In the genomic region with DNA sequence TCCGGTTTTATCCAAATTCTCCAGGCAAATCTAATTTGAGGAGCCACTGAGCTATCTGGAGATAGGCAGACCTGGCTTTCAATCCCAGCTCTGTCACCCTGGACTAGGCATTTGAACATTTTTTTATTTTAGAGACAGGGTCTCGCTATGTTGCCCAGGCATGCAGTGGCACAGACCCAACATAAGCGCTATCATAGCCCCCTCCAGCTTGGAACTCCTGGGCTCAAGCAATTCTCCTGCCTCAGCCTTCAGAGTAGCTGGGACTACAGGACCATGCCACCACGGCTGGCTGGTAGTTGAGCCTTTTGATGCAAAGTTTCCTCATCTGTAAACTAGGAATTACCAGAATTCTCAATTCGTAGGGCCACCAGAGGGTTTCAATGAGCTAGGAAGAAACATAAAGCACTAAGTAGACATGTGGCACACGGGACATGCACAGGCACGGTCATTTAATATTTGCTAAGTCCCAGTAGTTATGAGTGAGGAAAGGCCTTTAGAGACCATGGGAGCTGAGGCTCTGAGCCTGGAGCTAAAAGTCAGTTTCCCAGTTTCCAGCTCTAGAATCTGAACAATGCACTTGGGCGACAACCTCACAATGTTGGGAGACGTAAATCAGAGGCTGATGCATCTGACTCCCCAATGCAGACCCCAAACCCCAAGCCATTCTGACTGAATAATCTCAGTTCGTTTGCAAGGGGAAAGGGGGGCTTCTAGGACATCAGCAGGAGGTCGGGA, we compare ENCODE assay signal across 2 cellular contexts.
TF ChIP-seq lines count a peak whose summit lies in the region.

No MANE protein-coding gene starts in this region.

TF ChIP-seq in GM12878, 131 proteins besides CTCF, POLR2A, EP300 and RAD21:
- TF ChIP-seq NFIC (IDR thresholded peaks at IDR 0.05; ENCODE audit: low read depth, low read length) (no peak), ETV6 (conservative IDR thresholded peaks at IDR 0.05 in 1 of 2, IDR thresholded peaks at IDR 0.05 in 1 of 2; ENCODE audit: borderline replicate concordance in 1 of 2, low read depth in 1 of 2) (no peak), SUPT20H (IDR thresholded peaks at IDR 0.05; ENCODE audit: borderline replicate concordance, control insufficient read depth, low read depth, low read length) (no peak), MXI1 (IDR thresholded peaks at IDR 0.05; ENCODE audit: low read depth, low read length) (no peak), BMI1 (IDR thresholded peaks at IDR 0.05; ENCODE audit: borderline replicate concordance) (no peak), TCF7 (IDR thresholded peaks at IDR 0.05; ENCODE audit: borderline replicate concordance) (no peak), MEF2A (IDR thresholded peaks at IDR 0.05; ENCODE audit: insufficient read depth, low read depth, low read length) (no peak), SREBF2 (IDR thresholded peaks at IDR 0.05; ENCODE audit: low read length) (no peak), ZNF622 (IDR thresholded peaks at IDR 0.05) (no peak), SMC3 (IDR thresholded peaks at IDR 0.05; ENCODE audit: borderline replicate concordance, low read length) (no peak), EED (IDR thresholded peaks at IDR 0.05; ENCODE audit: low read depth) (no peak), SMAD5 (IDR thresholded peaks at IDR 0.05; ENCODE audit: low read depth) (no peak), ZSCAN29 (IDR thresholded peaks at IDR 0.05) (no peak), MYB (IDR thresholded peaks at IDR 0.05; ENCODE audit: borderline replicate concordance, low read depth, low read length) (no peak), RFX5 (IDR thresholded peaks at IDR 0.05; ENCODE audit: low read depth, low read length) (no peak), TCF12 (IDR thresholded peaks at IDR 0.05; ENCODE audit: low read depth, low read length) (no peak)
- TF ChIP-seq, protein P1, sequence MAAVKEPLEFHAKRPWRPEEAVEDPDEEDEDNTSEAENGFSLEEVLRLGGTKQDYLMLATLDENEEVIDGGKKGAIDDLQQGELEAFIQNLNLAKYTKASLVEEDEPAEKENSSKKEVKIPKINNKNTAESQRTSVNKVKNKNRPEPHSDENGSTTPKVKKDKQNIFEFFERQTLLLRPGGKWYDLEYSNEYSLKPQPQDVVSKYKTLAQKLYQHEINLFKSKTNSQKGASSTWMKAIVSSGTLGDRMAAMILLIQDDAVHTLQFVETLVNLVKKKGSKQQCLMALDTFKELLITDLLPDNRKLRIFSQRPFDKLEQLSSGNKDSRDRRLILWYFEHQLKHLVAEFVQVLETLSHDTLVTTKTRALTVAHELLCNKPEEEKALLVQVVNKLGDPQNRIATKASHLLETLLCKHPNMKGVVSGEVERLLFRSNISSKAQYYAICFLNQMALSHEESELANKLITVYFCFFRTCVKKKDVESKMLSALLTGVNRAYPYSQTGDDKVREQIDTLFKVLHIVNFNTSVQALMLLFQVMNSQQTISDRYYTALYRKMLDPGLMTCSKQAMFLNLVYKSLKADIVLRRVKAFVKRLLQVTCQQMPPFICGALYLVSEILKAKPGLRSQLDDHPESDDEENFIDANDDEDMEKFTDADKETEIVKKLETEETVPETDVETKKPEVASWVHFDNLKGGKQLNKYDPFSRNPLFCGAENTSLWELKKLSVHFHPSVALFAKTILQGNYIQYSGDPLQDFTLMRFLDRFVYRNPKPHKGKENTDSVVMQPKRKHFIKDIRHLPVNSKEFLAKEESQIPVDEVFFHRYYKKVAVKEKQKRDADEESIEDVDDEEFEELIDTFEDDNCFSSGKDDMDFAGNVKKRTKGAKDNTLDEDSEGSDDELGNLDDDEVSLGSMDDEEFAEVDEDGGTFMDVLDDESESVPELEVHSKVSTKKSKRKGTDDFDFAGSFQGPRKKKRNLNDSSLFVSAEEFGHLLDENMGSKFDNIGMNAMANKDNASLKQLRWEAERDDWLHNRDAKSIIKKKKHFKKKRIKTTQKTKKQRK (IDR thresholded peaks at IDR 0.05; ENCODE audit: low read depth, low read length): no peak
- TF ChIP-seq, protein P2, sequence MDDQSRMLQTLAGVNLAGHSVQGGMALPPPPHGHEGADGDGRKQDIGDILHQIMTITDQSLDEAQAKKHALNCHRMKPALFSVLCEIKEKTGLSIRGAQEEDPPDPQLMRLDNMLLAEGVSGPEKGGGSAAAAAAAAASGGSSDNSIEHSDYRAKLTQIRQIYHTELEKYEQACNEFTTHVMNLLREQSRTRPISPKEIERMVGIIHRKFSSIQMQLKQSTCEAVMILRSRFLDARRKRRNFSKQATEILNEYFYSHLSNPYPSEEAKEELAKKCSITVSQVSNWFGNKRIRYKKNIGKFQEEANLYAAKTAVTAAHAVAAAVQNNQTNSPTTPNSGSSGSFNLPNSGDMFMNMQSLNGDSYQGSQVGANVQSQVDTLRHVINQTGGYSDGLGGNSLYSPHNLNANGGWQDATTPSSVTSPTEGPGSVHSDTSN (IDR thresholded peaks at IDR 0.05; ENCODE audit: insufficient replicate concordance, low read depth, low read length): no peak
- TF ChIP-seq, protein P3, sequence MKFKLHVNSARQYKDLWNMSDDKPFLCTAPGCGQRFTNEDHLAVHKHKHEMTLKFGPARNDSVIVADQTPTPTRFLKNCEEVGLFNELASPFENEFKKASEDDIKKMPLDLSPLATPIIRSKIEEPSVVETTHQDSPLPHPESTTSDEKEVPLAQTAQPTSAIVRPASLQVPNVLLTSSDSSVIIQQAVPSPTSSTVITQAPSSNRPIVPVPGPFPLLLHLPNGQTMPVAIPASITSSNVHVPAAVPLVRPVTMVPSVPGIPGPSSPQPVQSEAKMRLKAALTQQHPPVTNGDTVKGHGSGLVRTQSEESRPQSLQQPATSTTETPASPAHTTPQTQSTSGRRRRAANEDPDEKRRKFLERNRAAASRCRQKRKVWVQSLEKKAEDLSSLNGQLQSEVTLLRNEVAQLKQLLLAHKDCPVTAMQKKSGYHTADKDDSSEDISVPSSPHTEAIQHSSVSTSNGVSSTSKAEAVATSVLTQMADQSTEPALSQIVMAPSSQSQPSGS (IDR thresholded peaks at IDR 0.05; ENCODE audit: low read length): no peak
- TF ChIP-seq, protein P4, sequence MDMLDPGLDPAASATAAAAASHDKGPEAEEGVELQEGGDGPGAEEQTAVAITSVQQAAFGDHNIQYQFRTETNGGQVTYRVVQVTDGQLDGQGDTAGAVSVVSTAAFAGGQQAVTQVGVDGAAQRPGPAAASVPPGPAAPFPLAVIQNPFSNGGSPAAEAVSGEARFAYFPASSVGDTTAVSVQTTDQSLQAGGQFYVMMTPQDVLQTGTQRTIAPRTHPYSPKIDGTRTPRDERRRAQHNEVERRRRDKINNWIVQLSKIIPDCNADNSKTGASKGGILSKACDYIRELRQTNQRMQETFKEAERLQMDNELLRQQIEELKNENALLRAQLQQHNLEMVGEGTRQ (IDR thresholded peaks at IDR 0.05; ENCODE audit: borderline replicate concordance, low read depth, low read length): no peak

TF ChIP-seq in liver, 16 proteins besides CTCF, POLR2A, EP300 and RAD21:
- TF ChIP-seq HNF4A (conservative IDR thresholded peaks at IDR 0.05) (no peak), RXRA (IDR thresholded peaks at IDR 0.05) (no peak), JUND (IDR thresholded peaks at IDR 0.05) (no peak), EGR1 (IDR thresholded peaks at IDR 0.05; ENCODE audit: low read depth in 2 of 2) (no peak), NR2F2 (IDR thresholded peaks at IDR 0.05) (no peak), TAF1 (conservative IDR thresholded peaks at IDR 0.05) (no peak), SP1 (IDR thresholded peaks at IDR 0.05) (no peak), HNF4G (IDR thresholded peaks at IDR 0.05) (no peak), FOXA1 (IDR thresholded peaks at IDR 0.05) (no peak), FOXA2 (IDR thresholded peaks at IDR 0.05) (no peak), YY1 (IDR thresholded peaks at IDR 0.05) (no peak), GABPA (IDR thresholded peaks at IDR 0.05 in 1 of 2, conservative IDR thresholded peaks at IDR 0.05 in 1 of 2) (no peak)
- TF ChIP-seq, protein P5, sequence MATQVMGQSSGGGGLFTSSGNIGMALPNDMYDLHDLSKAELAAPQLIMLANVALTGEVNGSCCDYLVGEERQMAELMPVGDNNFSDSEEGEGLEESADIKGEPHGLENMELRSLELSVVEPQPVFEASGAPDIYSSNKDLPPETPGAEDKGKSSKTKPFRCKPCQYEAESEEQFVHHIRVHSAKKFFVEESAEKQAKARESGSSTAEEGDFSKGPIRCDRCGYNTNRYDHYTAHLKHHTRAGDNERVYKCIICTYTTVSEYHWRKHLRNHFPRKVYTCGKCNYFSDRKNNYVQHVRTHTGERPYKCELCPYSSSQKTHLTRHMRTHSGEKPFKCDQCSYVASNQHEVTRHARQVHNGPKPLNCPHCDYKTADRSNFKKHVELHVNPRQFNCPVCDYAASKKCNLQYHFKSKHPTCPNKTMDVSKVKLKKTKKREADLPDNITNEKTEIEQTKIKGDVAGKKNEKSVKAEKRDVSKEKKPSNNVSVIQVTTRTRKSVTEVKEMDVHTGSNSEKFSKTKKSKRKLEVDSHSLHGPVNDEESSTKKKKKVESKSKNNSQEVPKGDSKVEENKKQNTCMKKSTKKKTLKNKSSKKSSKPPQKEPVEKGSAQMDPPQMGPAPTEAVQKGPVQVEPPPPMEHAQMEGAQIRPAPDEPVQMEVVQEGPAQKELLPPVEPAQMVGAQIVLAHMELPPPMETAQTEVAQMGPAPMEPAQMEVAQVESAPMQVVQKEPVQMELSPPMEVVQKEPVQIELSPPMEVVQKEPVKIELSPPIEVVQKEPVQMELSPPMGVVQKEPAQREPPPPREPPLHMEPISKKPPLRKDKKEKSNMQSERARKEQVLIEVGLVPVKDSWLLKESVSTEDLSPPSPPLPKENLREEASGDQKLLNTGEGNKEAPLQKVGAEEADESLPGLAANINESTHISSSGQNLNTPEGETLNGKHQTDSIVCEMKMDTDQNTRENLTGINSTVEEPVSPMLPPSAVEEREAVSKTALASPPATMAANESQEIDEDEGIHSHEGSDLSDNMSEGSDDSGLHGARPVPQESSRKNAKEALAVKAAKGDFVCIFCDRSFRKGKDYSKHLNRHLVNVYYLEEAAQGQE (IDR thresholded peaks at IDR 0.05): no peak
- TF ChIP-seq, protein P6, sequence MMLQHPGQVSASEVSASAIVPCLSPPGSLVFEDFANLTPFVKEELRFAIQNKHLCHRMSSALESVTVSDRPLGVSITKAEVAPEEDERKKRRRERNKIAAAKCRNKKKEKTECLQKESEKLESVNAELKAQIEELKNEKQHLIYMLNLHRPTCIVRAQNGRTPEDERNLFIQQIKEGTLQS (IDR thresholded peaks at IDR 0.05): no peak
- TF ChIP-seq, protein P7, sequence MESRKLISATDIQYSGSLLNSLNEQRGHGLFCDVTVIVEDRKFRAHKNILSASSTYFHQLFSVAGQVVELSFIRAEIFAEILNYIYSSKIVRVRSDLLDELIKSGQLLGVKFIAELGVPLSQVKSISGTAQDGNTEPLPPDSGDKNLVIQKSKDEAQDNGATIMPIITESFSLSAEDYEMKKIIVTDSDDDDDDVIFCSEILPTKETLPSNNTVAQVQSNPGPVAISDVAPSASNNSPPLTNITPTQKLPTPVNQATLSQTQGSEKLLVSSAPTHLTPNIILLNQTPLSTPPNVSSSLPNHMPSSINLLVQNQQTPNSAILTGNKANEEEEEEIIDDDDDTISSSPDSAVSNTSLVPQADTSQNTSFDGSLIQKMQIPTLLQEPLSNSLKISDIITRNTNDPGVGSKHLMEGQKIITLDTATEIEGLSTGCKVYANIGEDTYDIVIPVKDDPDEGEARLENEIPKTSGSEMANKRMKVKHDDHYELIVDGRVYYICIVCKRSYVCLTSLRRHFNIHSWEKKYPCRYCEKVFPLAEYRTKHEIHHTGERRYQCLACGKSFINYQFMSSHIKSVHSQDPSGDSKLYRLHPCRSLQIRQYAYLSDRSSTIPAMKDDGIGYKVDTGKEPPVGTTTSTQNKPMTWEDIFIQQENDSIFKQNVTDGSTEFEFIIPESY (IDR thresholded peaks at IDR 0.05): no peak
- TF ChIP-seq, protein P8, sequence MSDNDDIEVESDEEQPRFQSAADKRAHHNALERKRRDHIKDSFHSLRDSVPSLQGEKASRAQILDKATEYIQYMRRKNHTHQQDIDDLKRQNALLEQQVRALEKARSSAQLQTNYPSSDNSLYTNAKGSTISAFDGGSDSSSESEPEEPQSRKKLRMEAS (IDR thresholded peaks at IDR 0.05): no peak
